Comparison of ENCODE assay signal across 1 cellular context in the genomic region with DNA sequence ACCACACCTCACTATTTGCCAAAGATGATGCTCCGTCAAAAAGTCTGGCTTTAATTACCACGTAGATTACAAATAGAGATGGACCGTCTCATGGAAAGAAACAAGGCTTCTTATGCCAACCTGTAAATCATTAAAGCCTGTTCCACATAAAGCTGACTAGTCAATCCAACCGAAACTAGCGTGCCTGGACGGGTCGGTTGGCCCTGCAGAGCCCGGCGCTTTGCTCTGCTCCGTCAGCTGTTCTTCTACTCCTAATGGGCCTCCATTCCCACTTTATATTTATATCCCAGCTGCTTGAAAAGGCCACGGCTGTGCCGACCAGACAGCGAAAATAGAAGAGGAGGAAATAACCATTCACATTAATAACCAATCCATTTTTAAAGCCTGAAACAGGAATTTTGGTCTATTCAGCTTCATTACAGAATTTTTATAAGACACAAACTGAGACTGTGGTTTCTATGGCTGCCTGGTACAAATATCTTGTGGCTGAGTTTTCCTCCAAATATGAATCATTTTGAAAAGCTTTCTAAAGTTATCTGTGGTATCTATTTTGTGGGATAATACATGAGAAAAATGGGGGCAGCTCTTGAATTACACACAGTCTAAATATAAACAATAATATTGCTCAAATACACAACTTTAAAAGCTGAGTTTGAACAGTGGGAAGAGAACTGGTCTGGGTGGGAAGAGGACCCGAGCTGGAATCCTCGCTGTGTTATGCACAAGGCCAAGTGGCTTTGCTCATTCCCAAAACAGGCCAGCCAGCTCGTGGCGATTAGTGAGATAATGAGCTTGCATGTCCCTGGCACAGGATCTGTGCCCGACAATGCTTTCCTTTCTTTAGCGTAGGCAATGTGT.
TF ChIP-seq lines count a peak whose summit lies in the region.

No MANE protein-coding gene starts in this region.

TF ChIP-seq in GM23338, 12 proteins besides CTCF, POLR2A, EP300 and RAD21 (continued from another document):
- TF ChIP-seq REST (IDR thresholded peaks at IDR 0.05; ENCODE audit: unreplicated experiment): no peak
- no peak for TF ChIP-seq EZH2phosphoT487 (IDR thresholded peaks at IDR 0.05; ENCODE audit: unreplicated experiment)
- no peak for TF ChIP-seq NANOG (IDR thresholded peaks at IDR 0.05; ENCODE audit: borderline replicate concordance)
- TF ChIP-seq CREB1 (CRISPR knock-in tag; IDR thresholded peaks at IDR 0.05; ENCODE audit: low read depth): no peak
- TF ChIP-seq ZNF114 (CRISPR knock-in tag; IDR thresholded peaks at IDR 0.05): no peak
- no peak for TF ChIP-seq POLR2AphosphoS5 (IDR thresholded peaks at IDR 0.05; ENCODE audit: low read depth)
- no peak for TF ChIP-seq JUNB (IDR thresholded peaks at IDR 0.05; ENCODE audit: unreplicated experiment)
- TF ChIP-seq, protein P1, sequence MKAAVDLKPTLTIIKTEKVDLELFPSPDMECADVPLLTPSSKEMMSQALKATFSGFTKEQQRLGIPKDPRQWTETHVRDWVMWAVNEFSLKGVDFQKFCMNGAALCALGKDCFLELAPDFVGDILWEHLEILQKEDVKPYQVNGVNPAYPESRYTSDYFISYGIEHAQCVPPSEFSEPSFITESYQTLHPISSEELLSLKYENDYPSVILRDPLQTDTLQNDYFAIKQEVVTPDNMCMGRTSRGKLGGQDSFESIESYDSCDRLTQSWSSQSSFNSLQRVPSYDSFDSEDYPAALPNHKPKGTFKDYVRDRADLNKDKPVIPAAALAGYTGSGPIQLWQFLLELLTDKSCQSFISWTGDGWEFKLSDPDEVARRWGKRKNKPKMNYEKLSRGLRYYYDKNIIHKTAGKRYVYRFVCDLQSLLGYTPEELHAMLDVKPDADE (IDR thresholded peaks at IDR 0.05): no peak
- TF ChIP-seq ZNF331 (CRISPR knock-in tag; IDR thresholded peaks at IDR 0.05; ENCODE audit: low read depth): no peak
